9 cellular contexts compared by ENCODE assay signal in genomic region chr7:107173691-107174406, GRCh38. TPM values are rescaled to one million over a fixed set of nuclear protein-coding genes. Genes with fewer than 3 reads are reported as not detected.
A peak's percentile ranks its signal among the peaks of the same experiment; 100 is the strongest.
DNase-seq lines count a peak whose midpoint lies in the region; ATAC-seq and TF ChIP-seq lines count a peak whose summit lies in the region.
"Had no signal": no experiment of that assay in that cellular context is flagged by ENCODE, and none has a peak within 500 bp of the region (broad histone marks: within the 10 kb centered on the region; RNA-seq: fewer than 3 reads in every experiment).

No MANE protein-coding gene starts in this region.

- peak overlapping the region in 9 of 10 donors; percentile 18 to 72 (median 62) for H3K4me3 Mint-ChIP-seq in naive thymus-derived CD8-positive, alpha-beta T cell

- peaks cover 0 to 3% (median 0%) of the 10 kb centered on the region in 5 donors for H3K27me3 Mint-ChIP-seq in naive thymus-derived CD8-positive, alpha-beta T cell

- H3K27ac ChIP-seq in Karpas-422 (ENCODE audit: low read length): peak overlapping the region; percentile 34; the same call in 1 of the 2 replicates

- POLR2A ChIA-PET in naive thymus-derived CD8-positive, alpha-beta T cell (lab: Charles Lee): interaction anchor here (1.0 to 1.1 kb wide), 2 partner anchors 12 to 20 kb away, joined by 3 read pairs; no protein-coding TSS in a partner anchor

- H3K4me3 ChIP-seq in Karpas-422 (ENCODE audit: low read length): peak overlapping the region; percentile 0; the same call in 1 of the 2 replicates
- H3K4me3 ChIP-seq in mucosa of descending colon: no peak overlapping the region

- DNase-seq in Karpas-422 (peak; percentile 53), T1000 (lab: John Stamatoyannopoulos, UW) (no peak), mucosa of descending colon (no peak)
- DNase-seq in naive thymus-derived CD8-positive, alpha-beta T cell: no peak
- no peak for DNase-seq in activated CD4-positive, alpha-beta T cell treated with anti-CD3 and anti-CD28 coated beads, Interleukin-2, amount 50 U/mL, for 1 hour
- DNase-seq: NCI-H2107 had no signal

- peaks cover 27 to 85% (median 68%) of the 10 kb centered on the region in 4 donors for H3K4me1 Mint-ChIP-seq in naive thymus-derived CD8-positive, alpha-beta T cell

- H2AFZ ChIP-seq in Karpas-422 (ENCODE audit: low read length): 0 out of 2 replicates have a peak overlapping the region, but pooled peaks have one; percentile 8

- H3K9me3 ChIP-seq in Karpas-422 (ENCODE audit: low read length): no peaks in the 10 kb centered on the region
- no peaks in the 10 kb centered on the region for H3K9me3 ChIP-seq in mucosa of descending colon

- no peaks in the 10 kb centered on the region for H3K36me3 ChIP-seq in Karpas-422 (ENCODE audit: insufficient read depth, low read length)
- no peaks in the 10 kb centered on the region for H3K36me3 ChIP-seq in mucosa of descending colon (ENCODE audit: low read depth)

- ATAC-seq in GM18519 (IDR thresholded peaks at IDR 0.05; ENCODE audit: low FRiP score, unreplicated experiment): peak; percentile 38
- peak; percentile 59 for ATAC-seq in GM21825 (IDR thresholded peaks at IDR 0.05; ENCODE audit: unreplicated experiment)
- no peak for ATAC-seq in naive thymus-derived CD8-positive, alpha-beta T cell
- no peak for ATAC-seq in HG02970 (IDR thresholded peaks at IDR 0.05; ENCODE audit: low FRiP score, unreplicated experiment)
- no peak for ATAC-seq in mucosa of descending colon

- H3K27ac Mint-ChIP-seq in naive thymus-derived CD8-positive, alpha-beta T cell: peak overlapping the region in 5 of 10 donors; percentile 28 to 77 (median 57)

- no peak for TF ChIP-seq CTCF in mucosa of descending colon (IDR thresholded peaks at IDR 0.05)

- H3K27me3 ChIP-seq in Karpas-422 (ENCODE audit: low read length): no peaks in the 10 kb centered on the region

- H3K79me2 ChIP-seq in Karpas-422 (ENCODE audit: low read length): peaks cover 88% of the 10 kb centered on the region

- peak overlapping the region; percentile 52 for H3K4me2 ChIP-seq in Karpas-422 (ENCODE audit: low read depth, low read length, poor library complexity, severe bottlenecking)

- H3K9me3 Mint-ChIP-seq in naive thymus-derived CD8-positive, alpha-beta T cell: no peaks in the 10 kb centered on the region

- intact Hi-C loops in mucosa of descending colon (cut with DNase I, micrococcal nuclease): no loop called here

- H3K9me2 ChIP-seq in Karpas-422 (replicated peaks; ENCODE audit: insufficient read depth, low read length): no peaks in the 10 kb centered on the region

- peaks cover 33% of the 10 kb centered on the region for H3K4me1 ChIP-seq in Karpas-422 (ENCODE audit: low read length)
- peaks cover 12% of the 10 kb centered on the region for H3K4me1 ChIP-seq in mucosa of descending colon (ENCODE audit: low read depth)

- no peaks in the 10 kb centered on the region for H4K20me1 ChIP-seq in Karpas-422 (ENCODE audit: insufficient read depth, low read depth, low read length)

- peaks cover 0 to 33% (median 5%) of the 10 kb centered on the region in 3 donors for H3K36me3 Mint-ChIP-seq in naive thymus-derived CD8-positive, alpha-beta T cell

- no peak overlapping the region; the same call in 1 of the 2 replicates for H3K9ac ChIP-seq in Karpas-422 (ENCODE audit: low read length)

RNA-seq across cellular contexts. Expression of gene HBP1, which starts 5.0 kb away (rescaled TPM):
- total RNA-seq in Karpas-422 (2014; rRNA removed; shearing (Covaris generic); ENCODE audit: low replicate concordance): 25.4 and 55.6 TPM in 2 replicates
- total RNA-seq in naive thymus-derived CD8-positive, alpha-beta T cell: 100 to 1,000 TPM; 135 to 136 TPM
- polyA plus RNA-seq in naive thymus-derived CD8-positive, alpha-beta T cell: 10 to 100 TPM; 49.6 to 55.6 (median 50.3) TPM
- total RNA-seq in mucosa of descending colon: 10 to 100 TPM; 41.2 to 81.5 (median 71.4) TPM

Comparison
In these comparisons a context has a peak if more than half of its experiments do, and no peak if none do; other contexts are left out.
1. ATAC-seq: peak in GM18519 (single experiment) and GM21825 (single experiment); none in naive thymus-derived CD8-positive, alpha-beta T cell (0 of 2), HG02970 (single experiment) and mucosa of descending colon (single experiment).